1 cellular context compared by ENCODE assay signal in the genomic region with DNA sequence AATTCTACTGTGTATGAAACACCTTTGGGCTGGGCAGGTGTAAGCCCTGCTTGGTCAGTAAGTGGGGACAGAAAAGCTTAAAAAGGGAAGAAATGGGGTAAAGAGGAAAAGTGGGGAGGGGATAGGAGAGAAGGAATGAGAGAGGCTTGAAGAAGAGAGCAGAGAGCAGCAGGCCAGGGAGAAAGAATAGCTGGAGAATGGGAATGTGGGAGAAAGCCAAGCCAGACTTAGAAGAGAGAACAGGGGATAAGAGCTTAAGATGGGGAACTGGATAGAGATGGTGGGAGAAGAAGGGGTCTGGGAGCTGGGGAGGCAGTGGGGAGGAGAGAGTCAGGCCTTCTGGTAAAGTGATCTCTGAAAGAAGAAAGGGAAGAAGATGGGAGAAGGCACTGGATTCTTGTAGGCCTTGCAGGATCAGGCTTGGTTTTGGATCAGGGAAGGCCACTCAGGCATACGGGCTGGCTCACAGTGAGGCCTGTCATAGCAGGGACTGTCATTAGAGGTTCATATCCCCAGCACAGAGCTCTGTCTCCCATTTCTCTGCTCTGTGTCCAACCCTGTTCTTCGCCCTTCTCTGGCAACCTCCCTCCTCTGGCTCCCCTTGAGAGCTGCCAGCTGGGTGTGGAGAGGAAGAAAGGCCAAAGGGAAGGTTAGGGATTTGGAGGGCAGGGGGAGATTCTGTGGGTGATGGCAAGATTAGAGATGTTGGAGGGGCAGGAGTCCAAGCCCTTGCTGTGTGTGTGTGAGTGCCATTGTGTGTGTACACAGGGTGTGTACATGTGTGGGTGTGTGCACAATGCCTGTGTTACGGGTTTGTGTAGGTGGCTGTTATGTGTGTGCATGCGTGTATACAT.
TF ChIP-seq lines count a peak whose summit lies in the region.

No MANE protein-coding gene starts in this region.

TF ChIP-seq in K562, 482 proteins besides CTCF, POLR2A, EP300 and RAD21 (continues in another document):
- 0 out of 2 replicates have a peak, but pooled peaks have one; percentile 7 for TF ChIP-seq ZNF561 (CRISPR knock-in tag; conservative IDR thresholded peaks at IDR 0.05)
- TF ChIP-seq JUND (IDR thresholded peaks at IDR 0.05; ENCODE audit: borderline replicate concordance, low read depth, low read length): no peak
- no peak for TF ChIP-seq JUND (tag; IDR thresholded peaks at IDR 0.05; ENCODE audit: borderline replicate concordance, low read depth, low read length)
- 0 out of 2 replicates have a peak, but pooled peaks have one; percentile 9 for TF ChIP-seq ZNF316 (IDR thresholded peaks at IDR 0.05)
- 0 out of 2 replicates have a peak, but pooled peaks have one; percentile 84 for TF ChIP-seq YBX1 (IDR thresholded peaks at IDR 0.05)
- TF ChIP-seq OTX1 (CRISPR knock-in tag; IDR thresholded peaks at IDR 0.05): peak; percentile 17; the same call in 1 of the 2 replicates
- TF ChIP-seq BRD9 (IDR thresholded peaks at IDR 0.05; ENCODE audit: low read depth, partially characterized antibody): no peak
- TF ChIP-seq BRCA1 (IDR thresholded peaks at IDR 0.05): no peak
- TF ChIP-seq BRCA1 (CRISPR knock-in tag; IDR thresholded peaks at IDR 0.05): peak; percentile 71; the same call in 1 of the 2 replicates
- TF ChIP-seq FOXK2 (conservative IDR thresholded peaks at IDR 0.05 in 1 of 2, IDR thresholded peaks at IDR 0.05 in 1 of 2; ENCODE audit: low read depth in 2 of 2): no peak
- 0 out of 2 replicates have a peak, but pooled peaks have one; percentile 56 for TF ChIP-seq TSC22D4 (tag; IDR thresholded peaks at IDR 0.05)
- TF ChIP-seq, protein P1, sequence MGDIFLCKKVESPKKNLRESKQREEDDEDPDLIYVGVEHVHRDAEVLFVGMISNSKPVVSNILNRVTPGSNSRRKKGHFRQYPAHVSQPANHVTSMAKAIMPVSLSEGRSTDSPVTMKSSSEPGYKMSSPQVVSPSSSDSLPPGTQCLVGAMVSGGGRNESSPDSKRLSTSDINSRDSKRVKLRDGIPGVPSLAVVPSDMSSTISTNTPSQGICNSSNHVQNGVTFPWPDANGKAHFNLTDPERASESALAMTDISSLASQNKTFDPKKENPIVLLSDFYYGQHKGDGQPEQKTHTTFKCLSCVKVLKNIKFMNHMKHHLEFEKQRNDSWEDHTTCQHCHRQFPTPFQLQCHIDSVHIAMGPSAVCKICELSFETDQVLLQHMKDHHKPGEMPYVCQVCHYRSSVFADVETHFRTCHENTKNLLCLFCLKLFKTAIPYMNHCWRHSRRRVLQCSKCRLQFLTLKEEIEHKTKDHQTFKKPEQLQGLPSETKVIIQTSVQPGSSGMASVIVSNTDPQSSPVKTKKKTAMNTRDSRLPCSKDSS (IDR thresholded peaks at IDR 0.05; ENCODE audit: low read depth, partially characterized antibody): no peak
- TF ChIP-seq, protein P2, sequence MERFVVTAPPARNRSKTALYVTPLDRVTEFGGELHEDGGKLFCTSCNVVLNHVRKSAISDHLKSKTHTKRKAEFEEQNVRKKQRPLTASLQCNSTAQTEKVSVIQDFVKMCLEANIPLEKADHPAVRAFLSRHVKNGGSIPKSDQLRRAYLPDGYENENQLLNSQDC (CRISPR knock-in tag; IDR thresholded peaks at IDR 0.05): no peak
- peak; percentile 11; the same call in 1 of the 2 replicates for TF ChIP-seq SMARCE1 (IDR thresholded peaks at IDR 0.05)
- TF ChIP-seq ARID2 (IDR thresholded peaks at IDR 0.05): peak; percentile 88
- no peak for TF ChIP-seq KDM2B (CRISPR knock-in tag; IDR thresholded peaks at IDR 0.05)
- no peak for TF ChIP-seq FUS (optimal IDR thresholded peaks at IDR 0.05; ENCODE audit: low read depth, low read length)
- TF ChIP-seq MTA2 (IDR thresholded peaks at IDR 0.05; ENCODE audit: low read depth): 0 out of 2 replicates have a peak, but pooled peaks have one; percentile 5
- no peak for TF ChIP-seq ZNF780A (CRISPR knock-in tag; IDR thresholded peaks at IDR 0.05)
- no peak for TF ChIP-seq ZNF184 (CRISPR knock-in tag; IDR thresholded peaks at IDR 0.05)
- no peak for TF ChIP-seq ZNF431 (CRISPR knock-in tag; IDR thresholded peaks at IDR 0.05)
- TF ChIP-seq XRCC5 (IDR thresholded peaks at IDR 0.05; ENCODE audit: low read depth, low read length): no peak
- no peak for TF ChIP-seq POLR3A (IDR thresholded peaks at IDR 0.05; ENCODE audit: borderline replicate concordance, extremely low read depth, insufficient read depth, insufficient read length)
- 0 out of 2 replicates have a peak, but pooled peaks have one; percentile 31 for TF ChIP-seq MIER1 (IDR thresholded peaks at IDR 0.05; ENCODE audit: low read depth)
- TF ChIP-seq POLR2AphosphoS5 (IDR thresholded peaks at IDR 0.05; ENCODE audit: control insufficient read depth, insufficient read depth, low read depth, low read length): no peak
- no peak for TF ChIP-seq ATF1 (CRISPR knock-in tag; IDR thresholded peaks at IDR 0.05)
- TF ChIP-seq ATF1 (tag; IDR thresholded peaks at IDR 0.05): no peak
- TF ChIP-seq MLLT1 (IDR thresholded peaks at IDR 0.05): peak; percentile 24 to 61; a peak in 1 of 4 replicates
- no peak for TF ChIP-seq POU5F1 (IDR thresholded peaks at IDR 0.05; ENCODE audit: borderline replicate concordance, low read depth, low read length, partially characterized antibody)
- TF ChIP-seq CREBBP (IDR thresholded peaks at IDR 0.05; ENCODE audit: low read depth, low read length): no peak
- TF ChIP-seq, protein P3, sequence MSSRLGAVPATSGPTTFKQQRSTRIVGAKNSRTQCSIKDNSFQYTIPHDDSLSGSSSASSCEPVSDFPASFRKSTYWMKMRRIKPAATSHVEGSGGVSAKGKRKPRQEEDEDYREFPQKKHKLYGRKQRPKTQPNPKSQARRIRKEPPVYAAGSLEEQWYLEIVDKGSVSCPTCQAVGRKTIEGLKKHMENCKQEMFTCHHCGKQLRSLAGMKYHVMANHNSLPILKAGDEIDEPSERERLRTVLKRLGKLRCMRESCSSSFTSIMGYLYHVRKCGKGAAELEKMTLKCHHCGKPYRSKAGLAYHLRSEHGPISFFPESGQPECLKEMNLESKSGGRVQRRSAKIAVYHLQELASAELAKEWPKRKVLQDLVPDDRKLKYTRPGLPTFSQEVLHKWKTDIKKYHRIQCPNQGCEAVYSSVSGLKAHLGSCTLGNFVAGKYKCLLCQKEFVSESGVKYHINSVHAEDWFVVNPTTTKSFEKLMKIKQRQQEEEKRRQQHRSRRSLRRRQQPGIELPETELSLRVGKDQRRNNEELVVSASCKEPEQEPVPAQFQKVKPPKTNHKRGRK (tag; IDR thresholded peaks at IDR 0.05): peak; percentile 59
- TF ChIP-seq RBM15 (IDR thresholded peaks at IDR 0.05; ENCODE audit: insufficient read depth, low read length): no peak
- TF ChIP-seq ZNF253 (CRISPR knock-in tag; conservative IDR thresholded peaks at IDR 0.05): no peak
- no peak for TF ChIP-seq IFI16 (CRISPR knock-in tag; IDR thresholded peaks at IDR 0.05)
- TF ChIP-seq ZNF586 (CRISPR knock-in tag; conservative IDR thresholded peaks at IDR 0.05): no peak
- no peak for TF ChIP-seq DDX20 (tag; IDR thresholded peaks at IDR 0.05; ENCODE audit: low read depth)
- no peak for TF ChIP-seq WHSC1 (IDR thresholded peaks at IDR 0.05; ENCODE audit: low read length)
- TF ChIP-seq KDM1A (IDR thresholded peaks at IDR 0.05): peak in 1 of 2 experiments; percentile 100; a peak in 2 of 4 replicates
- TF ChIP-seq HBP1 (CRISPR knock-in tag; IDR thresholded peaks at IDR 0.05): peak; percentile 57; the same call in 1 of the 2 replicates
- 0 out of 4 replicates have a peak, but pooled peaks of 1 of the 2 experiments have one; percentile 13 for TF ChIP-seq HDAC1 (IDR thresholded peaks at IDR 0.05)
- no peak for TF ChIP-seq NR3C1 (CRISPR knock-in tag; IDR thresholded peaks at IDR 0.05)
- TF ChIP-seq HMGN3 (IDR thresholded peaks at IDR 0.05; ENCODE audit: borderline replicate concordance, extremely low read depth, insufficient read length, low read depth, low read length): no peak
- TF ChIP-seq EGR1 (conservative IDR thresholded peaks at IDR 0.05): peak; percentile 47
- TF ChIP-seq MYNN (IDR thresholded peaks at IDR 0.05): no peak
- TF ChIP-seq MYNN (CRISPR knock-in tag; IDR thresholded peaks at IDR 0.05): no peak
- TF ChIP-seq HDGF (IDR thresholded peaks at IDR 0.05): peak; percentile 81; the same call in 1 of the 2 replicates
- TF ChIP-seq, protein P4, sequence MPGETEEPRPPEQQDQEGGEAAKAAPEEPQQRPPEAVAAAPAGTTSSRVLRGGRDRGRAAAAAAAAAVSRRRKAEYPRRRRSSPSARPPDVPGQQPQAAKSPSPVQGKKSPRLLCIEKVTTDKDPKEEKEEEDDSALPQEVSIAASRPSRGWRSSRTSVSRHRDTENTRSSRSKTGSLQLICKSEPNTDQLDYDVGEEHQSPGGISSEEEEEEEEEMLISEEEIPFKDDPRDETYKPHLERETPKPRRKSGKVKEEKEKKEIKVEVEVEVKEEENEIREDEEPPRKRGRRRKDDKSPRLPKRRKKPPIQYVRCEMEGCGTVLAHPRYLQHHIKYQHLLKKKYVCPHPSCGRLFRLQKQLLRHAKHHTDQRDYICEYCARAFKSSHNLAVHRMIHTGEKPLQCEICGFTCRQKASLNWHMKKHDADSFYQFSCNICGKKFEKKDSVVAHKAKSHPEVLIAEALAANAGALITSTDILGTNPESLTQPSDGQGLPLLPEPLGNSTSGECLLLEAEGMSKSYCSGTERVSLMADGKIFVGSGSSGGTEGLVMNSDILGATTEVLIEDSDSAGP (CRISPR knock-in tag; IDR thresholded peaks at IDR 0.05): 0 out of 2 replicates have a peak, but pooled peaks have one; percentile 14
- TF ChIP-seq E2F4 (CRISPR knock-in tag; IDR thresholded peaks at IDR 0.05; ENCODE audit: low read depth): 0 out of 2 replicates have a peak, but pooled peaks have one; percentile 55
- no peak for TF ChIP-seq ZNF311 (CRISPR knock-in tag; IDR thresholded peaks at IDR 0.05)
- TF ChIP-seq XRCC4 (IDR thresholded peaks at IDR 0.05; ENCODE audit: extremely low read depth, insufficient read depth, insufficient read length): no peak
- no peak for TF ChIP-seq HSF4 (CRISPR knock-in tag; IDR thresholded peaks at IDR 0.05; ENCODE audit: borderline replicate concordance)
- TF ChIP-seq ZC3H4 (CRISPR knock-in tag; IDR thresholded peaks at IDR 0.05; ENCODE audit: borderline replicate concordance): peak; percentile 50; the same call in 1 of the 2 replicates
- TF ChIP-seq BCLAF1 (IDR thresholded peaks at IDR 0.05; ENCODE audit: borderline replicate concordance in 1 of 2, control insufficient read depth in 1 of 2, low read depth in 2 of 2, low read length in 1 of 2): peak in 1 of 2 experiments; percentile 73; a peak in 1 of 4 replicates
- TF ChIP-seq SRSF7 (optimal IDR thresholded peaks at IDR 0.05; ENCODE audit: low read depth, low read length): no peak
- TF ChIP-seq EHMT2 (IDR thresholded peaks at IDR 0.05): peak; percentile 47; the same call in 1 of the 2 replicates
- no peak; the same call in 1 of the 2 replicates for TF ChIP-seq SUPT5H (IDR thresholded peaks at IDR 0.05)
- TF ChIP-seq CSDE1 (IDR thresholded peaks at IDR 0.05): peak in 1 of 2 experiments; percentile 79; a peak in 1 of 4 replicates
- no peak for TF ChIP-seq HES1 (IDR thresholded peaks at IDR 0.05; ENCODE audit: low read depth)
